In genomic region chr19:3665681-3666544, GRCh38 we compare ENCODE assay signal across 1 cellular context.
TF ChIP-seq lines count a peak whose summit lies in the region.

No MANE protein-coding gene starts in this region.

TF ChIP-seq in GM12878, 131 proteins besides CTCF, POLR2A, EP300 and RAD21 (continued from another document):
- TF ChIP-seq CEBPB (IDR thresholded peaks at IDR 0.05; ENCODE audit: borderline replicate concordance in 1 of 2, low read depth in 2 of 2, low read length in 2 of 2) (no peak), ZBTB4 (CRISPR knock-in tag; IDR thresholded peaks at IDR 0.05) (no peak), CHD1 (IDR thresholded peaks at IDR 0.05; ENCODE audit: low read depth, low read length) (no peak), MTA2 (IDR thresholded peaks at IDR 0.05; ENCODE audit: low read depth) (no peak), IRF3 (IDR thresholded peaks at IDR 0.05) (no peak), PKNOX1 (IDR thresholded peaks at IDR 0.05) (no peak), NR2F1 (conservative IDR thresholded peaks at IDR 0.05) (peak; percentile 85), ZNF24 (IDR thresholded peaks at IDR 0.05) (no peak), NRF1 (conservative IDR thresholded peaks at IDR 0.05; ENCODE audit: low read depth, low read length) (no peak), PRDM15 (CRISPR knock-in tag; IDR thresholded peaks at IDR 0.05) (no peak), IRF4 (IDR thresholded peaks at IDR 0.05; ENCODE audit: low read depth, low read length) (no peak), CBX5 (IDR thresholded peaks at IDR 0.05; ENCODE audit: low read depth) (no peak)
- TF ChIP-seq, protein P1, sequence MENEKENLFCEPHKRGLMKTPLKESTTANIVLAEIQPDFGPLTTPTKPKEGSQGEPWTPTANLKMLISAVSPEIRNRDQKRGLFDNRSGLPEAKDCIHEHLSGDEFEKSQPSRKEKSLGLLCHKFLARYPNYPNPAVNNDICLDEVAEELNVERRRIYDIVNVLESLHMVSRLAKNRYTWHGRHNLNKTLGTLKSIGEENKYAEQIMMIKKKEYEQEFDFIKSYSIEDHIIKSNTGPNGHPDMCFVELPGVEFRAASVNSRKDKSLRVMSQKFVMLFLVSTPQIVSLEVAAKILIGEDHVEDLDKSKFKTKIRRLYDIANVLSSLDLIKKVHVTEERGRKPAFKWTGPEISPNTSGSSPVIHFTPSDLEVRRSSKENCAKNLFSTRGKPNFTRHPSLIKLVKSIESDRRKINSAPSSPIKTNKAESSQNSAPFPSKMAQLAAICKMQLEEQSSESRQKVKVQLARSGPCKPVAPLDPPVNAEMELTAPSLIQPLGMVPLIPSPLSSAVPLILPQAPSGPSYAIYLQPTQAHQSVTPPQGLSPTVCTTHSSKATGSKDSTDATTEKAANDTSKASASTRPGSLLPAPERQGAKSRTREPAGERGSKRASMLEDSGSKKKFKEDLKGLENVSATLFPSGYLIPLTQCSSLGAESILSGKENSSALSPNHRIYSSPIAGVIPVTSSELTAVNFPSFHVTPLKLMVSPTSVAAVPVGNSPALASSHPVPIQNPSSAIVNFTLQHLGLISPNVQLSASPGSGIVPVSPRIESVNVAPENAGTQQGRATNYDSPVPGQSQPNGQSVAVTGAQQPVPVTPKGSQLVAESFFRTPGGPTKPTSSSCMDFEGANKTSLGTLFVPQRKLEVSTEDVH (IDR thresholded peaks at IDR 0.05; ENCODE audit: low read depth, partially characterized antibody), result no peak
